In the genomic region with DNA sequence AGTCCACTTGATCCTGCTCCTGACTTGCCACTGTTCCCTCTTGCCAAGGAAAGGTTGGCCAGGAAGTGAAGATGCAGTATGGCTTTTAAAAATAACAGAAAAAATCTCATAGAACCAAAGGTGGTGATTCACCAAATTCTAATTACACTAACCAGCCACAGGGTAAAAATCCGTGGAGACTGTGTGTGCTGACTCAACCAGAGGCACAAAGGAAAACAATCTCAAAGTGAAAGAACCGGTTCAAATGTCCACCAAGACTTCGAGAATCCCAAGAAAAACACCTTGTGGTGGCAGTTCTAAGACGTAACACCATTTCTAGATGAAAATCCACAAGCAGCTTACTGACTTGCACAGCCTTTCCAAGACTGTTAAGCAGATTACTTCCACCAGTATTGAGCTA, we compare ENCODE assay signal across 17 cellular contexts.
A peak's percentile ranks its signal among the peaks of the same experiment; 100 is the strongest.
DNase-seq lines count a peak whose midpoint lies in the region; ATAC-seq, FAIRE-seq and TF ChIP-seq lines count a peak whose summit lies in the region.
"Had no signal": no experiment of that assay in that cellular context is flagged by ENCODE, and none has a peak within 500 bp of the region (broad histone marks: within the 10 kb centered on the region; RNA-seq: fewer than 3 reads in every experiment).

No MANE protein-coding gene starts in this region.

- TF ChIP-seq CTCF in bronchial epithelial cell (IDR thresholded peaks at IDR 0.05; ENCODE audit: insufficient read depth, low read length, severe bottlenecking), result no peak
- TF ChIP-seq CTCF in esophagus muscularis mucosa (IDR thresholded peaks at IDR 0.05), result no peak

- H3K27ac Mint-ChIP-seq in activated naive CD4-positive, alpha-beta T cell treated with anti-CD3 and anti-CD28 coated beads, Interleukin-2, amount 50 U/mL, for 72 hours, result no peak overlapping the region
- H3K27ac Mint-ChIP-seq: activated T-cell treated with anti-CD3 and anti-CD28 coated beads, Interleukin-2, amount 50 U/mL, for 72 hours; CD4-positive, CD25-positive, alpha-beta regulatory T cell; memory B cell had no signal

- no peaks in the 10 kb centered on the region for H3K4me1 ChIP-seq in esophagus muscularis mucosa
- H3K4me1 ChIP-seq: thyroid gland had no signal

- TF ChIP-seq EP300 in esophagus muscularis mucosa (IDR thresholded peaks at IDR 0.05), result no peak

- DNase-seq in AG20443 (ENCODE audit: low spot score) (peak; percentile 51), MG63 (peak; percentile 30), bronchial epithelial cell (ENCODE audit: low read depth) (peak; percentile 96), kidney tubule cell (ENCODE audit: low spot score) (peak; percentile 89), esophagus muscularis mucosa (ENCODE audit: extremely low spot score) (no peak), mesenteric fat pad (ENCODE audit: low spot score) (no peak)
- DNase-seq in activated naive CD4-positive, alpha-beta T cell treated with anti-CD3 and anti-CD28 coated beads, Interleukin-2, amount 50 U/mL, for 72 hours (ENCODE audit: low spot score in 2 of 2), result no peak
- DNase-seq: activated T-cell treated with anti-CD3 and anti-CD28 coated beads, Interleukin-2, amount 50 U/mL, for 72 hours; caudate nucleus; CD4-positive, CD25-positive, alpha-beta regulatory T cell; heart right ventricle; Right ventricle myocardium superior had no signal

- TF ChIP-seq POLR2A in esophagus muscularis mucosa (IDR thresholded peaks at IDR 0.05; ENCODE audit: low read depth), result no peak

- intact Hi-C loops in esophagus muscularis mucosa (cut with DNase I), result no loop called here

- H3K36me3 ChIP-seq in MG63 (no peaks in the 10 kb centered on the region), bronchial epithelial cell (ENCODE audit: control insufficient read depth, insufficient read depth, low read length) (no peaks in the 10 kb centered on the region), esophagus muscularis mucosa (no peaks in the 10 kb centered on the region)
- H3K36me3 ChIP-seq: heart right ventricle, thyroid gland had no signal

- H3K9me3 Mint-ChIP-seq in activated naive CD4-positive, alpha-beta T cell treated with anti-CD3 and anti-CD28 coated beads, Interleukin-2, amount 50 U/mL, for 72 hours, result no peaks in the 10 kb centered on the region
- H3K9me3 Mint-ChIP-seq: memory B cell had no signal

- H3K9me3 ChIP-seq in MG63, result no peaks in the 10 kb centered on the region; the same call in 1 of the 2 replicates
- no peaks in the 10 kb centered on the region for H3K9me3 ChIP-seq in esophagus muscularis mucosa
- H3K9me3 ChIP-seq: thyroid gland had no signal

- no peak for ATAC-seq in activated naive CD4-positive, alpha-beta T cell treated with anti-CD3 and anti-CD28 coated beads, Interleukin-2, amount 50 U/mL, for 72 hours
- no peak for ATAC-seq in GM21825 (IDR thresholded peaks at IDR 0.05; ENCODE audit: unreplicated experiment)
- ATAC-seq: activated CD4-positive, CD25-positive, alpha-beta regulatory T cell treated with anti-CD3 and anti-CD28 coated beads, Interleukin-2, amount 50 U/mL, for 24 hours; activated T-cell treated with anti-CD3 and anti-CD28 coated beads, Interleukin-2, amount 50 U/mL, for 72 hours; heart right ventricle had no signal

- H3K36me3 Mint-ChIP-seq in activated naive CD4-positive, alpha-beta T cell treated with anti-CD3 and anti-CD28 coated beads, Interleukin-2, amount 50 U/mL, for 72 hours, result no peaks in the 10 kb centered on the region
- H3K36me3 Mint-ChIP-seq: CD4-positive, CD25-positive, alpha-beta regulatory T cell; memory B cell had no signal

- peak overlapping the region; percentile 10; the same call in 1 of the 2 replicates for H3K4me3 ChIP-seq in MG63
- no peak overlapping the region for H3K4me3 ChIP-seq in bronchial epithelial cell (ENCODE audit: low read depth, low read length)
- no peak overlapping the region for H3K4me3 ChIP-seq in esophagus muscularis mucosa
- H3K4me3 ChIP-seq: heart right ventricle, thyroid gland had no signal

- H3K27me3 ChIP-seq in MG63 (no peaks in the 10 kb centered on the region), bronchial epithelial cell (ENCODE audit: control insufficient read depth, insufficient read depth, low read length) (no peaks in the 10 kb centered on the region), esophagus muscularis mucosa (no peaks in the 10 kb centered on the region)
- H3K27me3 ChIP-seq: heart right ventricle, thyroid gland had no signal

- peak; percentile 13 for FAIRE-seq in bronchial epithelial cell (lab: Jason Lieb, UNC)
- FAIRE-seq: GM19239 had no signal

- WGBS in esophagus muscularis mucosa, result 84% methylated on average over 4 of the region's 4 CpGs

- no peak overlapping the region for H3K27ac ChIP-seq in esophagus muscularis mucosa (replicated peaks in 1 of 4)
- H3K27ac ChIP-seq: heart right ventricle, thyroid gland had no signal

Comparison
In these comparisons a context has a peak if more than half of its experiments do, and no peak if none do; other contexts are left out.
1. DNase-seq: peak in AG20443 (single experiment), MG63 (single experiment), bronchial epithelial cell (single experiment) and kidney tubule cell (single experiment); none in esophagus muscularis mucosa (single experiment), activated naive CD4-positive, alpha-beta T cell treated with anti-CD3 and anti-CD28 coated beads, Interleukin-2, amount 50 U/mL, for 72 hours (0 of 2) and mesenteric fat pad (single experiment).